ENCODE assay signal across 1 cellular context in the genomic region with DNA sequence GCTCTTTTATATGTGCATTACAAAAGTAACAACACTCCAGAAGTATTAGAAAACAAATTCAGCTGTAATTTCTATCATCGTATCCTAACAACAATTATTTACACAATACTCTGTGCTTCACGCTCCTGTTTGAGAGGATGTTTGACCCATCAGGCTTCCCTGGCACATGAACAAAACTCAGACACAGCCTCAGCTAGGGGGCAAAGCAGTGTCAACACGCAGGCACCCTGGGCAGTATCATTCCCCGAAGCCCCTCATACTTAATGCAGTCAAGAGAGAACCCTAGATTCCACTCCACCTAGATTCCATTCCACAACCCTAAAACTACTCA.
TF ChIP-seq lines count a peak whose summit lies in the region.

No MANE protein-coding gene starts in this region.

TF ChIP-seq in H1, 55 proteins besides CTCF, POLR2A, EP300 and RAD21:
- no peak for TF ChIP-seq RNF2 (IDR thresholded peaks at IDR 0.05; ENCODE audit: borderline replicate concordance, low read depth, low read length, missing control alignments, poor library complexity, severe bottlenecking)
- no peak for TF ChIP-seq RXRA (IDR thresholded peaks at IDR 0.05; ENCODE audit: insufficient read depth, low read depth, low read length)
